1 cellular context compared by ENCODE assay signal in the genomic region with DNA sequence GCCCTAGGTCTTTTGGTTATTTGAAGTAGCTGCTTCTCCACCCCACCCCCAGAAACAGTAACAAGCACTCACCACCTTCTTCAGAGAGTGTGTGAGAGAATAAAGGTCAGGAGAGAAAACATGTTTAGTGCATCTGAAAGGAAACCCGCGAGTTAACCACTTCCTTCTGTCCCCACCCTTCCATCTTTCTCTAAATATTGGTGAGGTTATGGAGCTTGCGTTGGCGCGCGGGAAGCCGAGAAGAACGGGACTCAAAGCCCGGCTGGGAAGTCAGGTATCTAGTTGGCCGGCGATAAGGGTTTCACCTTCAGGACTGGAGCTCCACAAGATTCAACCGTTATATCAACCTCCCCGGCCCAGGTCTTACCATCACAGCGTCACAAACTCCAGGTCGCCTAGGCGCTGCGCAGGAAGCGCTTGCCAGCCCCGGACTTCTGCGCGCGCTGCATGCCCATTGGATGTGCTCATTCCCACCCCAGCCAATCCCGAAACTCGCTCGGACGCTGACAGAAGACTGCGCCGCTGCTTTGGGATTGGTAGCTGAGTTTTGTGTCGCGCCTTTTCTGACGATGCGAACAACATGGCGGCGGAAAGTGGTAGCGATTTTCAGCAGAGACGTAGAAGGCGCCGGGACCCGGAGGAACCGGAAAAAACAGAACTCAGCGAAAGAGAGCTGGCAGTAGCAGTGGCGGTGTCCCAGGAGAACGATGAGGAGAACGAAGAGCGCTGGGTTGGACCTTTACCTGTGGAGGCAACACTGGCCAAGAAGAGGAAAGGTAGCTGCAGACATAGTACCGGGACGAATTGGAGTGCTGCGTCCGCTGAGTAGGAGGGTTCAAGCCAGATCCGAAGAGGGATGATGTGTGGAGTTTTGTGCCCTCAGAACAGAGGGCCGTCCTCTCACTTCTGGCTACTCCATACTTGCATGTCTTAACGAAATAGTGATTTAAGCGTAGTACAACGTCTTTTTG.
A peak's percentile ranks its signal among the peaks of the same experiment; 100 is the strongest.
TF ChIP-seq lines count a peak whose summit lies in the region.

A gene with protein sequence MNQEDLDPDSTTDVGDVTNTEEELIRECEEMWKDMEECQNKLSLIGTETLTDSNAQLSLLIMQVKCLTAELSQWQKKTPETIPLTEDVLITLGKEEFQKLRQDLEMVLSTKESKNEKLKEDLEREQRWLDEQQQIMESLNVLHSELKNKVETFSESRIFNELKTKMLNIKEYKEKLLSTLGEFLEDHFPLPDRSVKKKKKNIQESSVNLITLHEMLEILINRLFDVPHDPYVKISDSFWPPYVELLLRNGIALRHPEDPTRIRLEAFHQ (minus strand): TSS at position 438 of the 971 bp plus-strand sequence. CDS start 8,261 bp downstream, outside the sequence.
A gene (plus strand): TSS at position 566 of the 971 bp plus-strand sequence. CDS start 15 bp downstream, at position 581.

TF ChIP-seq in HepG2, 621 proteins besides CTCF, POLR2A, EP300 and RAD21 (continued from another document and continues in another):
- TF ChIP-seq, protein P1, sequence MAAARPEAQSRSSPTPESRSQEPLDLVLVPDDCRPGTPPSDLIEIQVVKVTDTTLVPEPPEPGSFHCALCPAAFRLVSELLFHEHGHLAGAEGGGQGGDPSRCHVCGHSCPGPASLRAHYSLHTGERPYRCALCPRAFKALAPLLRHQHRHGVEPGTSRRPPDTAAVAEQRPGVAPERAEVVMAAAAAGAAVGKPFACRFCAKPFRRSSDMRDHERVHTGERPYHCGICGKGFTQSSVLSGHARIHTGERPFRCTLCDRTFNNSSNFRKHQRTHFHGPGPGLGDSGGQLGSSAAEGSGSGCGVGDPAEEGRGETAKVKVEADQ (CRISPR knock-in tag; IDR thresholded peaks at IDR 0.05; ENCODE audit: borderline replicate concordance): 0 out of 2 replicates have a peak, but pooled peaks have one; percentile 51
- TF ChIP-seq, protein P2, sequence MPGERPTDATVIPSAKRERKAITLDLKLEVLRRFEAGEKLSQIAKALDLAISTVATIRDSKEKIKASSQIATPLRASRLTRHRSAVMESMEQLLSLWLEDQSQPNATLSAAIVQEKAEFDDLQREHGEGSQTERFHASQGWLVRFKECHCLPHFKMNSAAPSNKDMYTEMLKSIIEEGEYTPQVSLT (CRISPR knock-in tag; IDR thresholded peaks at IDR 0.05; ENCODE audit: borderline replicate concordance, low read depth): no peak
- TF ChIP-seq ZFYVE20 (CRISPR knock-in tag; IDR thresholded peaks at IDR 0.05; ENCODE audit: borderline replicate concordance, low read depth) (no peak), HNRNPLL (IDR thresholded peaks at IDR 0.05; ENCODE audit: low read depth, low read length, poor library complexity, severe bottlenecking) (peak; percentile 97), MEIS1 (CRISPR knock-in tag; IDR thresholded peaks at IDR 0.05; ENCODE audit: borderline replicate concordance) (peak; percentile 43; the same call in 1 of the 2 replicates), GTF2F1 (IDR thresholded peaks at IDR 0.05; ENCODE audit: low read length) (no peak), TGIF2 (CRISPR knock-in tag; IDR thresholded peaks at IDR 0.05) (no peak), ZNF460 (CRISPR knock-in tag; IDR thresholded peaks at IDR 0.05; ENCODE audit: borderline replicate concordance) (no peak), THYN1 (CRISPR knock-in tag; IDR thresholded peaks at IDR 0.05; ENCODE audit: borderline replicate concordance, low read depth) (no peak), ESRRA (CRISPR knock-in tag; IDR thresholded peaks at IDR 0.05; ENCODE audit: low read depth) (no peak), YY1 (IDR thresholded peaks at IDR 0.05; ENCODE audit: insufficient read depth, insufficient replicate concordance, low read depth, low read length) (peak; percentile 98), MEF2D (CRISPR knock-in tag; IDR thresholded peaks at IDR 0.05) (peak; percentile 56; the same call in 1 of the 2 replicates), ZNF282 (IDR thresholded peaks at IDR 0.05; ENCODE audit: partially characterized antibody) (no peak), ZNF552 (CRISPR knock-in tag; IDR thresholded peaks at IDR 0.05; ENCODE audit: borderline replicate concordance) (no peak), CENPX (CRISPR knock-in tag; IDR thresholded peaks at IDR 0.05) (no peak), ZNF501 (CRISPR knock-in tag; IDR thresholded peaks at IDR 0.05) (peak; percentile 95), HNRNPK (IDR thresholded peaks at IDR 0.05; ENCODE audit: low read depth, low read length, poor library complexity, severe bottlenecking) (no peak), ZMYM3 (CRISPR knock-in tag; IDR thresholded peaks at IDR 0.05) (no peak), SPEN (CRISPR knock-in tag; IDR thresholded peaks at IDR 0.05; ENCODE audit: low read depth) (peak; percentile 77), GPN1 (CRISPR knock-in tag; IDR thresholded peaks at IDR 0.05; ENCODE audit: borderline replicate concordance) (no peak), TEAD3 (CRISPR knock-in tag; optimal IDR thresholded peaks at IDR 0.05; ENCODE audit: borderline replicate concordance) (peak; percentile 22), ELF4 (CRISPR knock-in tag; IDR thresholded peaks at IDR 0.05; ENCODE audit: borderline replicate concordance) (0 out of 2 replicates have a peak, but pooled peaks have one; percentile 35), ZNF792 (CRISPR knock-in tag; IDR thresholded peaks at IDR 0.05) (no peak; the same call in none of the 2 replicates), NR2C2 (CRISPR knock-in tag; IDR thresholded peaks at IDR 0.05; ENCODE audit: borderline replicate concordance) (peak; percentile 63; the same call in 1 of the 2 replicates), FIP1L1 (IDR thresholded peaks at IDR 0.05; ENCODE audit: borderline replicate concordance, insufficient read depth, low read depth, low read length) (no peak), SIN3A (IDR thresholded peaks at IDR 0.05; ENCODE audit: borderline replicate concordance, low read depth, low read length) (peak; percentile 91; the same call in 1 of the 2 replicates), ZFX (CRISPR knock-in tag; IDR thresholded peaks at IDR 0.05; ENCODE audit: low read depth) (peak; percentile 53; the same call in 1 of the 2 replicates), ZNF264 (CRISPR knock-in tag; IDR thresholded peaks at IDR 0.05) (peak; percentile 45), FOXC1 (CRISPR knock-in tag; IDR thresholded peaks at IDR 0.05; ENCODE audit: borderline replicate concordance) (peak; percentile 75; the same call in 1 of the 2 replicates), ZSCAN12 (CRISPR knock-in tag; IDR thresholded peaks at IDR 0.05) (no peak), SYNCRIP (IDR thresholded peaks at IDR 0.05; ENCODE audit: insufficient read depth, low read depth, low read length) (no peak), ZFAT (CRISPR knock-in tag; conservative IDR thresholded peaks at IDR 0.05) (no peak), RFX5 (IDR thresholded peaks at IDR 0.05; ENCODE audit: low read depth, low read length) (peak; percentile 80; the same call in 1 of the 2 replicates), ZFP82 (CRISPR knock-in tag; IDR thresholded peaks at IDR 0.05; ENCODE audit: borderline replicate concordance) (no peak), ZNF331 (CRISPR knock-in tag; IDR thresholded peaks at IDR 0.05) (no peak), TRIM24 (CRISPR knock-in tag; IDR thresholded peaks at IDR 0.05) (no peak)
- TF ChIP-seq, protein P3, sequence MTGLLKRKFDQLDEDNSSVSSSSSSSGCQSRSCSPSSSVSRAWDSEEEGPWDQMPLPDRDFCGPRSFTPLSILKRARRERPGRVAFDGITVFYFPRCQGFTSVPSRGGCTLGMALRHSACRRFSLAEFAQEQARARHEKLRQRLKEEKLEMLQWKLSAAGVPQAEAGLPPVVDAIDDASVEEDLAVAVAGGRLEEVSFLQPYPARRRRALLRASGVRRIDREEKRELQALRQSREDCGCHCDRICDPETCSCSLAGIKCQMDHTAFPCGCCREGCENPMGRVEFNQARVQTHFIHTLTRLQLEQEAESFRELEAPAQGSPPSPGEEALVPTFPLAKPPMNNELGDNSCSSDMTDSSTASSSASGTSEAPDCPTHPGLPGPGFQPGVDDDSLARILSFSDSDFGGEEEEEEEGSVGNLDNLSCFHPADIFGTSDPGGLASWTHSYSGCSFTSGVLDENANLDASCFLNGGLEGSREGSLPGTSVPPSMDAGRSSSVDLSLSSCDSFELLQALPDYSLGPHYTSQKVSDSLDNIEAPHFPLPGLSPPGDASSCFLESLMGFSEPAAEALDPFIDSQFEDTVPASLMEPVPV (CRISPR knock-in tag; IDR thresholded peaks at IDR 0.05): peak; percentile 85
- TF ChIP-seq, protein P4, sequence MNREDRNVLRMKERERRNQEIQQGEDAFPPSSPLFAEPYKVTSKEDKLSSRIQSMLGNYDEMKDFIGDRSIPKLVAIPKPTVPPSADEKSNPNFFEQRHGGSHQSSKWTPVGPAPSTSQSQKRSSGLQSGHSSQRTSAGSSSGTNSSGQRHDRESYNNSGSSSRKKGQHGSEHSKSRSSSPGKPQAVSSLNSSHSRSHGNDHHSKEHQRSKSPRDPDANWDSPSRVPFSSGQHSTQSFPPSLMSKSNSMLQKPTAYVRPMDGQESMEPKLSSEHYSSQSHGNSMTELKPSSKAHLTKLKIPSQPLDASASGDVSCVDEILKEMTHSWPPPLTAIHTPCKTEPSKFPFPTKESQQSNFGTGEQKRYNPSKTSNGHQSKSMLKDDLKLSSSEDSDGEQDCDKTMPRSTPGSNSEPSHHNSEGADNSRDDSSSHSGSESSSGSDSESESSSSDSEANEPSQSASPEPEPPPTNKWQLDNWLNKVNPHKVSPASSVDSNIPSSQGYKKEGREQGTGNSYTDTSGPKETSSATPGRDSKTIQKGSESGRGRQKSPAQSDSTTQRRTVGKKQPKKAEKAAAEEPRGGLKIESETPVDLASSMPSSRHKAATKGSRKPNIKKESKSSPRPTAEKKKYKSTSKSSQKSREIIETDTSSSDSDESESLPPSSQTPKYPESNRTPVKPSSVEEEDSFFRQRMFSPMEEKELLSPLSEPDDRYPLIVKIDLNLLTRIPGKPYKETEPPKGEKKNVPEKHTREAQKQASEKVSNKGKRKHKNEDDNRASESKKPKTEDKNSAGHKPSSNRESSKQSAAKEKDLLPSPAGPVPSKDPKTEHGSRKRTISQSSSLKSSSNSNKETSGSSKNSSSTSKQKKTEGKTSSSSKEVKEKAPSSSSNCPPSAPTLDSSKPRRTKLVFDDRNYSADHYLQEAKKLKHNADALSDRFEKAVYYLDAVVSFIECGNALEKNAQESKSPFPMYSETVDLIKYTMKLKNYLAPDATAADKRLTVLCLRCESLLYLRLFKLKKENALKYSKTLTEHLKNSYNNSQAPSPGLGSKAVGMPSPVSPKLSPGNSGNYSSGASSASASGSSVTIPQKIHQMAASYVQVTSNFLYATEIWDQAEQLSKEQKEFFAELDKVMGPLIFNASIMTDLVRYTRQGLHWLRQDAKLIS (CRISPR knock-in tag; IDR thresholded peaks at IDR 0.05): no peak
- TF ChIP-seq, protein P5, sequence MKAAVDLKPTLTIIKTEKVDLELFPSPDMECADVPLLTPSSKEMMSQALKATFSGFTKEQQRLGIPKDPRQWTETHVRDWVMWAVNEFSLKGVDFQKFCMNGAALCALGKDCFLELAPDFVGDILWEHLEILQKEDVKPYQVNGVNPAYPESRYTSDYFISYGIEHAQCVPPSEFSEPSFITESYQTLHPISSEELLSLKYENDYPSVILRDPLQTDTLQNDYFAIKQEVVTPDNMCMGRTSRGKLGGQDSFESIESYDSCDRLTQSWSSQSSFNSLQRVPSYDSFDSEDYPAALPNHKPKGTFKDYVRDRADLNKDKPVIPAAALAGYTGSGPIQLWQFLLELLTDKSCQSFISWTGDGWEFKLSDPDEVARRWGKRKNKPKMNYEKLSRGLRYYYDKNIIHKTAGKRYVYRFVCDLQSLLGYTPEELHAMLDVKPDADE (CRISPR knock-in tag; IDR thresholded peaks at IDR 0.05): no peak
- TF ChIP-seq, protein P6, sequence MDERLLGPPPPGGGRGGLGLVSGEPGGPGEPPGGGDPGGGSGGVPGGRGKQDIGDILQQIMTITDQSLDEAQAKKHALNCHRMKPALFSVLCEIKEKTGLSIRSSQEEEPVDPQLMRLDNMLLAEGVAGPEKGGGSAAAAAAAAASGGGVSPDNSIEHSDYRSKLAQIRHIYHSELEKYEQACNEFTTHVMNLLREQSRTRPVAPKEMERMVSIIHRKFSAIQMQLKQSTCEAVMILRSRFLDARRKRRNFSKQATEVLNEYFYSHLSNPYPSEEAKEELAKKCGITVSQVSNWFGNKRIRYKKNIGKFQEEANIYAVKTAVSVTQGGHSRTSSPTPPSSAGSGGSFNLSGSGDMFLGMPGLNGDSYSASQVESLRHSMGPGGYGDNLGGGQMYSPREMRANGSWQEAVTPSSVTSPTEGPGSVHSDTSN (CRISPR knock-in tag; IDR thresholded peaks at IDR 0.05): no peak
- TF ChIP-seq, protein P7, sequence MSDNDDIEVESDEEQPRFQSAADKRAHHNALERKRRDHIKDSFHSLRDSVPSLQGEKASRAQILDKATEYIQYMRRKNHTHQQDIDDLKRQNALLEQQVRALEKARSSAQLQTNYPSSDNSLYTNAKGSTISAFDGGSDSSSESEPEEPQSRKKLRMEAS (IDR thresholded peaks at IDR 0.05): peak; percentile 84; the same call in 1 of the 2 replicates
- TF ChIP-seq, protein P8, sequence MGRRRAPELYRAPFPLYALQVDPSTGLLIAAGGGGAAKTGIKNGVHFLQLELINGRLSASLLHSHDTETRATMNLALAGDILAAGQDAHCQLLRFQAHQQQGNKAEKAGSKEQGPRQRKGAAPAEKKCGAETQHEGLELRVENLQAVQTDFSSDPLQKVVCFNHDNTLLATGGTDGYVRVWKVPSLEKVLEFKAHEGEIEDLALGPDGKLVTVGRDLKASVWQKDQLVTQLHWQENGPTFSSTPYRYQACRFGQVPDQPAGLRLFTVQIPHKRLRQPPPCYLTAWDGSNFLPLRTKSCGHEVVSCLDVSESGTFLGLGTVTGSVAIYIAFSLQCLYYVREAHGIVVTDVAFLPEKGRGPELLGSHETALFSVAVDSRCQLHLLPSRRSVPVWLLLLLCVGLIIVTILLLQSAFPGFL (CRISPR knock-in tag; IDR thresholded peaks at IDR 0.05): no peak
- TF ChIP-seq, protein P9, sequence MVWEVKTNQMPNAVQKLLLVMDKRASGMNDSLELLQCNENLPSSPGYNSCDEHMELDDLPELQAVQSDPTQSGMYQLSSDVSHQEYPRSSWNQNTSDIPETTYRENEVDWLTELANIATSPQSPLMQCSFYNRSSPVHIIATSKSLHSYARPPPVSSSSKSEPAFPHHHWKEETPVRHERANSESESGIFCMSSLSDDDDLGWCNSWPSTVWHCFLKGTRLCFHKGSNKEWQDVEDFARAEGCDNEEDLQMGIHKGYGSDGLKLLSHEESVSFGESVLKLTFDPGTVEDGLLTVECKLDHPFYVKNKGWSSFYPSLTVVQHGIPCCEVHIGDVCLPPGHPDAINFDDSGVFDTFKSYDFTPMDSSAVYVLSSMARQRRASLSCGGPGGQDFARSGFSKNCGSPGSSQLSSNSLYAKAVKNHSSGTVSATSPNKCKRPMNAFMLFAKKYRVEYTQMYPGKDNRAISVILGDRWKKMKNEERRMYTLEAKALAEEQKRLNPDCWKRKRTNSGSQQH (CRISPR knock-in tag; IDR thresholded peaks at IDR 0.05; ENCODE audit: low read depth): peak; percentile 78; the same call in 1 of the 2 replicates
